ENCODE assay signal across 20 cellular contexts in genomic region chr18:9817725-9818422, GRCh38.
DNase-seq lines count a peak whose midpoint lies in the region; ATAC-seq, FAIRE-seq and TF ChIP-seq lines count a peak whose summit lies in the region.
"Had no signal": no experiment of that assay in that cellular context is flagged by ENCODE, and none has a peak within 500 bp of the region (broad histone marks: within the 10 kb centered on the region; RNA-seq: fewer than 3 reads in every experiment).

No MANE protein-coding gene starts in this region.

- H3T11ph ChIP-seq in H9 (ENCODE audit: low read length): no peak overlapping the region

- H3K18ac ChIP-seq in H9 (ENCODE audit: insufficient read length, low read depth, low read length): no peak overlapping the region

- intact Hi-C loops in K562 (cut with micrococcal nuclease) (no loop called here), heart left ventricle (cut with DNase I) (loop anchor here in 1 of 10 donors (5.0 kb wide), 1 partner anchor 104 kb away; no protein-coding TSS in a partner anchor), right cardiac atrium (cut with DNase I) (no loop called here)

- no peak overlapping the region for H2BK120ac ChIP-seq in H9 (ENCODE audit: low read depth, low read length, poor library complexity, severe bottlenecking)

- peaks cover 17% of the 10 kb centered on the region for H3F3A ChIP-seq in smooth muscle cell (ENCODE audit: low read depth)

- TF ChIP-seq CTCF in K562 (IDR thresholded peaks at IDR 0.05 in 2 of 3, conservative IDR thresholded peaks at IDR 0.05 in 1 of 3; ENCODE audit: insufficient read depth in 2 of 3, low read depth in 1 of 3, low read length in 3 of 3): no peak
- peak in 1 of 12 donors; percentile 27 for TF ChIP-seq CTCF in heart left ventricle (IDR thresholded peaks at IDR 0.05)
- no peak for TF ChIP-seq CTCF in smooth muscle cell (IDR thresholded peaks at IDR 0.05; ENCODE audit: borderline replicate concordance, insufficient read depth, poor library complexity, severe bottlenecking)
- no peak for TF ChIP-seq CTCF in osteocyte (IDR thresholded peaks at IDR 0.05)
- TF ChIP-seq CTCF in H9 (conservative IDR thresholded peaks at IDR 0.05): no peak

- H4K20me1 ChIP-seq in K562 (replicated peaks; ENCODE audit: control insufficient read depth, insufficient read depth, low read length) (no peaks in the 10 kb centered on the region), smooth muscle cell (ENCODE audit: low read depth) (peaks cover 27% of the 10 kb centered on the region), H9 (ENCODE audit: control insufficient read depth, insufficient read depth, insufficient read length) (no peaks in the 10 kb centered on the region)

- no peak overlapping the region for H2BK20ac ChIP-seq in H9 (ENCODE audit: low read depth, low read length, poor library complexity, severe bottlenecking)

- H2BK5ac ChIP-seq in H9 (ENCODE audit: insufficient read length, low read length): no peak overlapping the region

- H3K27ac Mint-ChIP-seq in osteocyte (ENCODE audit: unreplicated experiment): no peak overlapping the region
- no peak overlapping the region for H3K27ac Mint-ChIP-seq in H9
- H3K27ac Mint-ChIP-seq: CD4-positive, alpha-beta memory T cell; HFFc6 had no signal

- H3K23me2 ChIP-seq in H9 (ENCODE audit: insufficient read length, low read depth, low read length, poor library complexity, severe bottlenecking): no peaks in the 10 kb centered on the region

- H3K27ac ChIP-seq in K562 (ENCODE audit: extremely low read depth, low read depth, low read length) (no peak overlapping the region), heart left ventricle (peak overlapping the region in 11 of 12 donors; percentile 37 to 79 (median 67)), right cardiac atrium (ENCODE audit: low read length) (peak overlapping the region; percentile 74), smooth muscle cell (ENCODE audit: low read depth) (peak overlapping the region; percentile 51), H9 (ENCODE audit: insufficient read length, low read depth, low read length) (no peak overlapping the region)
- H3K27ac ChIP-seq: C4-2B had no signal

- ATAC-seq in K562 (peak; percentile 49; the same call in 1 of the 3 replicates), heart left ventricle (peak; percentile 78 to 95 (median 86)), right cardiac atrium (no peak)
- ATAC-seq: A549 had no signal

- no peak overlapping the region for H2BK15ac ChIP-seq in H9 (ENCODE audit: low read depth, low read length)

- H3K4me3 Mint-ChIP-seq in osteocyte (ENCODE audit: unreplicated experiment): no peak overlapping the region
- no peak overlapping the region for H3K4me3 Mint-ChIP-seq in H9
- H3K4me3 Mint-ChIP-seq: CD4-positive, alpha-beta memory T cell; HFFc6 had no signal

- peak in 1 of 2 experiments; percentile 28; a peak in 2 of 4 replicates for TF ChIP-seq RAD21 in K562 (CRISPR knock-in tag; conservative IDR thresholded peaks at IDR 0.05 in 1 of 2, IDR thresholded peaks at IDR 0.05 in 1 of 2)

- no peak overlapping the region for H3K4me3 ChIP-seq in K562
- no peak overlapping the region for H3K4me3 ChIP-seq in heart left ventricle
- H3K4me3 ChIP-seq in right cardiac atrium (ENCODE audit: low read length): no peak overlapping the region
- no peak overlapping the region for H3K4me3 ChIP-seq in smooth muscle cell
- H3K4me3 ChIP-seq: A549 had no signal

- 71% methylated on average over 8 of the region's 8 CpGs for WGBS in K562 (ENCODE audit: insufficient coverage, low coverage, missing lambda C conversion rate)
- WGBS in heart left ventricle, 4 donors: 61 to 73% (median 64%) methylated on average over 8 of the region's 8 CpGs
- 83% methylated on average over 8 of the region's 8 CpGs for WGBS in right cardiac atrium
- WGBS in smooth muscle cell (ENCODE audit: low lambda C conversion rate): 85% methylated on average over 8 of the region's 8 CpGs
- WGBS in H9 (ENCODE audit: extremely low coverage, insufficient read length, low lambda C conversion rate): no CpG with 5 or more reads among the region's 8 CpGs

- H3K36me3 Mint-ChIP-seq in osteocyte (ENCODE audit: unreplicated experiment) (peaks cover 40% of the 10 kb centered on the region), H9 (ENCODE audit: insufficient read depth in 1 of 3, low read depth in 3 of 3) (peaks cover 0 to 20% (median 8%) of the 10 kb centered on the region in 3 experiments; a peak in 4 of 7 replicates)
- H3K36me3 Mint-ChIP-seq: CD4-positive, alpha-beta memory T cell had no signal

- no peak overlapping the region for H2AFZ ChIP-seq in K562 (ENCODE audit: low read depth, low read length)
- no peak overlapping the region for H2AFZ ChIP-seq in smooth muscle cell (ENCODE audit: low read depth)
- H2AFZ ChIP-seq in H9 (ENCODE audit: low read length): no peak overlapping the region

- H3K4me1 ChIP-seq in K562 (replicated peaks in 1 of 2; ENCODE audit: control insufficient read depth in 2 of 2, insufficient read depth in 2 of 2, low read length in 2 of 2) (peaks cover 3 to 22% of the 10 kb centered on the region in 2 experiments), heart left ventricle (peaks cover 0 to 26% (median 2%) of the 10 kb centered on the region in 12 donors), right cardiac atrium (ENCODE audit: control insufficient read depth, insufficient read depth, low read length) (no peaks in the 10 kb centered on the region), smooth muscle cell (ENCODE audit: low read depth) (peaks cover 5% of the 10 kb centered on the region), H9 (ENCODE audit: insufficient read depth, low read length) (no peaks in the 10 kb centered on the region)
- H3K4me1 ChIP-seq: BE2C had no signal

- H3K79me2 ChIP-seq in K562 (ENCODE audit: control insufficient read depth, insufficient read depth, low read length): no peaks in the 10 kb centered on the region; the same call in 2 of the 3 replicates
- H3K79me2 ChIP-seq in smooth muscle cell (ENCODE audit: low read depth): peaks cover 57% of the 10 kb centered on the region
- no peaks in the 10 kb centered on the region for H3K79me2 ChIP-seq in H9 (ENCODE audit: insufficient read depth, low read length)

- H3K9ac ChIP-seq in K562 (ENCODE audit: insufficient read depth in 1 of 2, low read depth in 2 of 2, low read length in 2 of 2) (no peak overlapping the region), smooth muscle cell (ENCODE audit: low read depth) (no peak overlapping the region), H9 (ENCODE audit: extremely low read depth, insufficient read length, low read length) (no peak overlapping the region)

- no peaks in the 10 kb centered on the region for H3K79me1 ChIP-seq in H9 (ENCODE audit: insufficient read depth, low read depth, low read length, poor library complexity, severe bottlenecking)

- no peaks in the 10 kb centered on the region for H3K9me1 ChIP-seq in K562 (ENCODE audit: control insufficient read depth, insufficient read depth, low read length)

- in situ Hi-C loops in K562 (cut with MboI): no loop called here

- no peak overlapping the region for H3K4ac ChIP-seq in H9 (ENCODE audit: low read depth, low read length)

- no peak overlapping the region for H2AK5ac ChIP-seq in H9 (ENCODE audit: insufficient read length, low read length)

- TF ChIP-seq POLR2A in K562 (conservative IDR thresholded peaks at IDR 0.05) (no peak), heart left ventricle (IDR thresholded peaks at IDR 0.05) (no peak)

- H3K4me1 Mint-ChIP-seq in osteocyte (ENCODE audit: unreplicated experiment): peaks cover 23% of the 10 kb centered on the region
- H3K4me1 Mint-ChIP-seq in H9: peaks cover 0 to 4% of the 10 kb centered on the region in 2 experiments; a peak in 2 of 4 replicates
- H3K4me1 Mint-ChIP-seq: CD4-positive, alpha-beta memory T cell had no signal

- H3K9me3 ChIP-seq in K562 (replicated peaks; ENCODE audit: control insufficient read depth, insufficient read depth, low read depth, low read length): peaks cover 12% of the 10 kb centered on the region; the same call in 1 of the 2 replicates
- peaks cover 0 to 28% (median 0%) of the 10 kb centered on the region in 12 donors for H3K9me3 ChIP-seq in heart left ventricle
- no peaks in the 10 kb centered on the region for H3K9me3 ChIP-seq in right cardiac atrium (ENCODE audit: control insufficient read depth, low read length)
- H3K9me3 ChIP-seq in smooth muscle cell (replicated peaks; ENCODE audit: low read depth): no peaks in the 10 kb centered on the region
- H3K9me3 ChIP-seq in H9 (ENCODE audit: control insufficient read depth, low read depth, low read length): no peaks in the 10 kb centered on the region
- H3K9me3 ChIP-seq: BE2C had no signal

- DNase-seq in K562 (ENCODE audit: extremely low read depth in 1 of 4, low spot score in 3 of 4): no peak
- DNase-seq in heart left ventricle: no peak
- no peak for DNase-seq in right cardiac atrium
- no peak for DNase-seq in smooth muscle cell (lab: John Stamatoyannopoulos, UW; ENCODE audit: unreplicated experiment)
- no peak for DNase-seq in NCI-H146 treated with DMSO at 0.1 percent for 48 hours (lab: John Stamatoyannopoulos, UW; ENCODE audit: unreplicated experiment)
- DNase-seq in osteocyte (ENCODE audit: extremely low spot score, unreplicated experiment): no peak
- DNase-seq in H9: no peak
- DNase-seq: BE2C; CD4-positive, alpha-beta memory T cell; COR-L47; DMS153; DND-41; GDM1; GOT3; HCEC 1CT; HFFc6 had no signal

- H4K91ac ChIP-seq in H9 (ENCODE audit: insufficient read length, low read depth, low read length): no peak overlapping the region

- peaks cover 32% of the 10 kb centered on the region for H3K36me3 ChIP-seq in K562 (ENCODE audit: control insufficient read depth, insufficient read depth, low read length)
- peaks cover 0 to 9% (median 0%) of the 10 kb centered on the region in 9 donors for H3K36me3 ChIP-seq in heart left ventricle
- peaks cover 21% of the 10 kb centered on the region for H3K36me3 ChIP-seq in smooth muscle cell (ENCODE audit: low read depth)
- H3K36me3 ChIP-seq: BE2C had no signal

- no peak overlapping the region for H2BK12ac ChIP-seq in H9 (ENCODE audit: insufficient read length, low read depth, low read length)

- H4K5ac ChIP-seq in H9 (ENCODE audit: insufficient read length, low read depth, low read length): no peak overlapping the region

- no peak overlapping the region for H4K8ac ChIP-seq in H9 (replicated peaks; ENCODE audit: insufficient read length, low read depth, low read length)

- peaks cover 25% of the 10 kb centered on the region for H3K9me3 Mint-ChIP-seq in osteocyte (ENCODE audit: unreplicated experiment)
- H3K9me3 Mint-ChIP-seq in H9: peaks cover 3 to 12% of the 10 kb centered on the region in 2 experiments; a peak in 3 of 5 replicates
- H3K9me3 Mint-ChIP-seq: HFFc6 had no signal

- no peak for TF ChIP-seq EP300 in K562 (IDR thresholded peaks at IDR 0.05; ENCODE audit: low read length)

- H3K27me3 ChIP-seq in K562 (ENCODE audit: control insufficient read depth in 2 of 2, insufficient read depth in 2 of 2, low read length in 2 of 2): no peaks in the 10 kb centered on the region
- H3K27me3 ChIP-seq in heart left ventricle: no peaks in the 10 kb centered on the region
- no peaks in the 10 kb centered on the region for H3K27me3 ChIP-seq in right cardiac atrium (ENCODE audit: control insufficient read depth, insufficient read depth)
- H3K27me3 ChIP-seq in smooth muscle cell (ENCODE audit: low read depth): no peaks in the 10 kb centered on the region
- no peaks in the 10 kb centered on the region for H3K27me3 ChIP-seq in H9 (ENCODE audit: insufficient read depth, low read length)
- H3K27me3 ChIP-seq: BE2C had no signal

- no peak overlapping the region for H3K56ac ChIP-seq in H9 (ENCODE audit: insufficient read length, low read depth, low read length)

- H3K23ac ChIP-seq in H9 (ENCODE audit: insufficient read length, low read depth, low read length): no peak overlapping the region

- CTCF ChIA-PET in K562 (lab: Yijun Ruan, JAX; ENCODE audit: low intra/inter-chr PET ratio): no interaction called here

- POLR2A ChIA-PET in K562 (lab: Yijun Ruan, JAX): interaction anchor here (0.9 to 1.9 kb wide), 2 partner anchors 11 to 14 kb away, joined by 3 to 13 read pairs; no protein-coding TSS in a partner anchor

- H3K4me2 ChIP-seq in K562 (ENCODE audit: insufficient read depth, low read length) (no peak overlapping the region), smooth muscle cell (no peak overlapping the region), H9 (ENCODE audit: insufficient read depth, insufficient read length, low read length) (no peak overlapping the region)
- H3K4me2 ChIP-seq: A549 had no signal

- no TSS peak for BruUV-seq in K562 (replicated peaks; lab: Mats Ljungman, UMichigan)

- H3K14ac ChIP-seq in H9 (ENCODE audit: insufficient read depth, low read length): no peak overlapping the region

- H3K27me3 Mint-ChIP-seq in osteocyte (ENCODE audit: unreplicated experiment): no peaks in the 10 kb centered on the region
- no peaks in the 10 kb centered on the region for H3K27me3 Mint-ChIP-seq in H9 (ENCODE audit: low read depth)

- no peak for FAIRE-seq in K562 (lab: Jason Lieb, UNC)
- FAIRE-seq: A549, D721Med, GM12892 had no signal

Comparison
In these comparisons a context has a peak if more than half of its experiments do, and no peak if none do; other contexts are left out.
1. ATAC-seq: peak in K562 (single experiment) and heart left ventricle (4 of 4); none in right cardiac atrium (0 of 2).
2. H3K27ac ChIP-seq: peak in heart left ventricle (11 of 12), right cardiac atrium (single experiment) and smooth muscle cell (single experiment); none in K562 (single experiment) and H9 (single experiment).